Comparison of ENCODE assay signal across 1 cellular context in the genomic region with DNA sequence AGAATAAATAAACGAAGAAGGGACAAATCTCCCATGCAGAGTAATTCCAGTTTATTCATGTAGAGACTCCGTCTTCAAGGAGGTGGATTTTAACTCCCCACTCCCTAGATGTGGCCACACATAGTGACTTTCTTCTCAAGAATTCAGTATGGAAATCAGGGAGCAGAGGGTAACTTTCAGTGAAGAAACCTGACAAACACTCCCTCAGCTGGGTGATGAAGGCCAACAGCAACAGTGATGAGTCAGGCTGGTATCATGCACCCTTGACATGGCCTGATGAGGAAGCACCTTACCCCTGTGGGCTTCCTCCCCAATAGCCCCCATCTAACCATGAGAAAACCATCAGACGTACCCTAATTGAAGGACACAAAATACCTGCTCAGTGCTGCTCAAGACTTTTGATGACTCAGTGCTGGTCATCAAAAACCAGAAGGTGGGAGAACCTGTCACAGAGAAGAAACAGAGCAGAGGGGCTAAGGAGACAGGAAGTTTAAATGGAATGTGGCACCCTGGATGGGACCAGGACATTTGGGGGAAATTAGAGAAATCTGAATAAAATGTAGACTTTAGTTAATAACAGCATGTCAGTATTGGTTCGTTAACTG.
TF ChIP-seq lines count a peak whose summit lies in the region.

No MANE protein-coding gene starts in this region.

TF ChIP-seq in IMR-90, 13 proteins besides CTCF, POLR2A, EP300 and RAD21 (continued from another document):
- TF ChIP-seq, protein P1, sequence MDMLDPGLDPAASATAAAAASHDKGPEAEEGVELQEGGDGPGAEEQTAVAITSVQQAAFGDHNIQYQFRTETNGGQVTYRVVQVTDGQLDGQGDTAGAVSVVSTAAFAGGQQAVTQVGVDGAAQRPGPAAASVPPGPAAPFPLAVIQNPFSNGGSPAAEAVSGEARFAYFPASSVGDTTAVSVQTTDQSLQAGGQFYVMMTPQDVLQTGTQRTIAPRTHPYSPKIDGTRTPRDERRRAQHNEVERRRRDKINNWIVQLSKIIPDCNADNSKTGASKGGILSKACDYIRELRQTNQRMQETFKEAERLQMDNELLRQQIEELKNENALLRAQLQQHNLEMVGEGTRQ (IDR thresholded peaks at IDR 0.05; ENCODE audit: low read depth, low read length): no peak
- TF ChIP-seq CEBPB (IDR thresholded peaks at IDR 0.05; ENCODE audit: low read depth, low read length) (no peak), SMC3 (IDR thresholded peaks at IDR 0.05; ENCODE audit: low read depth, low read length) (no peak), RFX5 (IDR thresholded peaks at IDR 0.05; ENCODE audit: low read depth, low read length) (no peak), NFE2L2 (IDR thresholded peaks at IDR 0.05; ENCODE audit: low read depth, low read length) (no peak), BHLHE40 (IDR thresholded peaks at IDR 0.05; ENCODE audit: low read depth, low read length) (no peak), RCOR1 (IDR thresholded peaks at IDR 0.05; ENCODE audit: insufficient replicate concordance, low read length) (no peak), CHD1 (IDR thresholded peaks at IDR 0.05; ENCODE audit: low read depth, low read length) (no peak)
